ENCODE assay signal across 7 cellular contexts in genomic region chr4:133683967-133684366, GRCh38.
"Had no signal": no experiment of that assay in that cellular context is flagged by ENCODE, and none has a peak within 500 bp of the region (broad histone marks: within the 10 kb centered on the region; RNA-seq: fewer than 3 reads in every experiment).

No MANE protein-coding gene starts in this region.

- DNase-seq: GM23248, GOT3, H7, HCEC 1CT, IMR-90, KG1 had no signal

- H2AFZ ChIP-seq: GM23248 had no signal

- ATAC-seq: K562 had no signal

- H3K4me3 ChIP-seq: GM23248, K562 had no signal

- H3K27ac ChIP-seq: GM23248 had no signal

- H3K9ac ChIP-seq: GM23248 had no signal
